In the genomic region with DNA sequence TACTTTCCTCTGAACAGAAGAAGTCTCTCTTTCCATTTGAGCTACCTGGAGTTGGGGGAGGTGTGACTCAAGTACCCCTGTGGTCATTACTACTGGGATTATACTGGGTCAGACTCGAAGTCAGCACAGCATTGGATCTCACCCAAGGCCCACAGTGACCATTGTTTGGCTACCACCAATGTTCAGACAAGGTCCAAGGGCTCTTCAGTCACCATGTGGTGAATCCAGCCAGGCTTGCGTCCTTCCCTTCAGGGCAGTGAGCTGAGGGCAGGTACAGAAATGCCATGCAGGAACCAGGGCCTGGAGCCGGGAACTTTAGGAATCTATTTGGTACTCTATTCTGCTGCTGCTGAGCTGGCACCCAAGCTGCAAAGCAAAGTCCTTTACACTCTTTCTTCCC, we compare ENCODE assay signal across 1 cellular context.
TF ChIP-seq lines count a peak whose summit lies in the region.

No MANE protein-coding gene starts in this region.

TF ChIP-seq in IMR-90, 13 proteins besides CTCF, POLR2A, EP300 and RAD21 (continued from another document):
- TF ChIP-seq, protein P1, sequence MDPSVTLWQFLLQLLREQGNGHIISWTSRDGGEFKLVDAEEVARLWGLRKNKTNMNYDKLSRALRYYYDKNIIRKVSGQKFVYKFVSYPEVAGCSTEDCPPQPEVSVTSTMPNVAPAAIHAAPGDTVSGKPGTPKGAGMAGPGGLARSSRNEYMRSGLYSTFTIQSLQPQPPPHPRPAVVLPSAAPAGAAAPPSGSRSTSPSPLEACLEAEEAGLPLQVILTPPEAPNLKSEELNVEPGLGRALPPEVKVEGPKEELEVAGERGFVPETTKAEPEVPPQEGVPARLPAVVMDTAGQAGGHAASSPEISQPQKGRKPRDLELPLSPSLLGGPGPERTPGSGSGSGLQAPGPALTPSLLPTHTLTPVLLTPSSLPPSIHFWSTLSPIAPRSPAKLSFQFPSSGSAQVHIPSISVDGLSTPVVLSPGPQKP (IDR thresholded peaks at IDR 0.05; ENCODE audit: borderline replicate concordance, low read depth, low read length) = no peak
- TF ChIP-seq MXI1 (IDR thresholded peaks at IDR 0.05; ENCODE audit: borderline replicate concordance, low read depth, low read length) = no peak
- no peak for TF ChIP-seq MAZ (IDR thresholded peaks at IDR 0.05; ENCODE audit: borderline replicate concordance, low read depth, low read length)
- no peak for TF ChIP-seq BHLHE40 (IDR thresholded peaks at IDR 0.05; ENCODE audit: low read depth, low read length)
